ENCODE assay signal across 21 cellular contexts in genomic region chr1:206518206-206518605, GRCh38.
"Had no signal": no experiment of that assay in that cellular context is flagged by ENCODE, and none has a peak within 500 bp of the region (broad histone marks: within the 10 kb centered on the region; RNA-seq: fewer than 3 reads in every experiment).

No MANE protein-coding gene starts in this region.

- H3K36me3 Mint-ChIP-seq: naive B cell; stimulated activated effector memory CD8-positive, alpha-beta T cell treated with anti-CD3 and anti-CD28 coated beads, Interleukin-12 subunit alpha, Interleukin-12 subunit beta, amount 100 ng/mL, for 72 hours had no signal

- H3K4me1 ChIP-seq: gastrocnemius medialis, parathyroid adenoma had no signal

- H3K4me3 ChIP-seq: esophagus muscularis mucosa, gastrocnemius medialis, left lung, lung, tibial artery, upper lobe of left lung, vagina had no signal

- H3K27ac Mint-ChIP-seq: dendritic cell treated with granulocyte-macrophage colony-stimulating factor and Interleukin-4, amounts not matched to agents 40 ng/mL and 50 ng/mL, for 4 days; effector memory CD8-positive, alpha-beta T cell; stimulated activated effector memory CD8-positive, alpha-beta T cell treated with anti-CD3 and anti-CD28 coated beads, Interleukin-12 subunit alpha, Interleukin-12 subunit beta, amount 100 ng/mL, for 72 hours; stimulated activated naive CD8-positive, alpha-beta T cell treated with anti-CD3 and anti-CD28 coated beads, Interleukin-15, Interleukin-2, amounts not matched to agents 100 ng/mL and 50 ng/mL, for 24 hours had no signal

- H3K27ac ChIP-seq: epithelial cell of prostate, esophagus muscularis mucosa, gastrocnemius medialis, left lung, parathyroid adenoma, tibial artery, upper lobe of left lung, vagina had no signal

- H3K9me3 Mint-ChIP-seq: dendritic cell treated with granulocyte-macrophage colony-stimulating factor and Interleukin-4, amounts not matched to agents 40 ng/mL and 50 ng/mL, for 4 days; effector memory CD8-positive, alpha-beta T cell; naive B cell; nephron; stimulated activated effector memory CD8-positive, alpha-beta T cell treated with anti-CD3 and anti-CD28 coated beads, Interleukin-12 subunit alpha, Interleukin-12 subunit beta, amount 100 ng/mL, for 72 hours; stimulated activated naive CD8-positive, alpha-beta T cell treated with anti-CD3 and anti-CD28 coated beads, Interleukin-15, Interleukin-2, amounts not matched to agents 100 ng/mL and 50 ng/mL, for 24 hours had no signal

- H3K79me2 ChIP-seq: parathyroid adenoma had no signal

- H3K4me3 Mint-ChIP-seq: dendritic cell treated with granulocyte-macrophage colony-stimulating factor and Interleukin-4, amounts not matched to agents 40 ng/mL and 50 ng/mL, for 4 days; effector memory CD8-positive, alpha-beta T cell; naive B cell; nephron; stimulated activated effector memory CD8-positive, alpha-beta T cell treated with anti-CD3 and anti-CD28 coated beads, Interleukin-12 subunit alpha, Interleukin-12 subunit beta, amount 100 ng/mL, for 72 hours; stimulated activated naive CD8-positive, alpha-beta T cell treated with anti-CD3 and anti-CD28 coated beads, Interleukin-15, Interleukin-2, amounts not matched to agents 100 ng/mL and 50 ng/mL, for 24 hours had no signal

- H3K9me3 ChIP-seq: esophagus muscularis mucosa, gastrocnemius medialis, left lung, tibial artery, upper lobe of left lung, vagina had no signal

- H3K9ac ChIP-seq: parathyroid adenoma had no signal

- H3K36me3 ChIP-seq: esophagus muscularis mucosa, gastrocnemius medialis, left lung, tibial artery, upper lobe of left lung, vagina had no signal

- DNase-seq: effector memory CD8-positive, alpha-beta T cell; gastrocnemius medialis; islet precursor cell; left lung; mesenchymal stem cell; midbrain; naive B cell; small intestine; stimulated activated CD4-positive, alpha-beta T cell treated with anti-CD3 and anti-CD28 coated beads, Interleukin-4, amount 100 ng/mL, for 1 hour; stimulated activated CD8-positive, alpha-beta memory T cell treated with anti-CD3 and anti-CD28 coated beads, Interleukin-4, amount 100 ng/mL, for 48 hours; tibial artery had no signal

- H3K27me3 ChIP-seq: esophagus muscularis mucosa, gastrocnemius medialis, left lung, tibial artery, upper lobe of left lung, vagina had no signal

- H3K27me3 Mint-ChIP-seq: effector memory CD8-positive, alpha-beta T cell; stimulated activated naive CD8-positive, alpha-beta T cell treated with anti-CD3 and anti-CD28 coated beads, Interleukin-15, Interleukin-2, amounts not matched to agents 100 ng/mL and 50 ng/mL, for 24 hours had no signal

- ATAC-seq: effector memory CD8-positive, alpha-beta T cell; gastrocnemius medialis; left lung; stimulated activated effector memory CD8-positive, alpha-beta T cell treated with anti-CD3 and anti-CD28 coated beads, Interleukin-12 subunit alpha, Interleukin-12 subunit beta, amount 100 ng/mL, for 72 hours had no signal

- H2AFZ ChIP-seq: parathyroid adenoma had no signal

- H3K4me1 Mint-ChIP-seq: stimulated activated effector memory CD8-positive, alpha-beta T cell treated with anti-CD3 and anti-CD28 coated beads, Interleukin-12 subunit alpha, Interleukin-12 subunit beta, amount 100 ng/mL, for 72 hours had no signal
